In genomic region chr9:89742660-89743059, GRCh38 we compare ENCODE assay signal across 20 cellular contexts.
DNase-seq lines count a peak whose midpoint lies in the region; ATAC-seq and TF ChIP-seq lines count a peak whose summit lies in the region.
"Had no signal": no experiment of that assay in that cellular context is flagged by ENCODE, and none has a peak within 500 bp of the region (broad histone marks: within the 10 kb centered on the region; RNA-seq: fewer than 3 reads in every experiment).

No MANE protein-coding gene starts in this region.

- H2BK12ac ChIP-seq in mesenchymal stem cell (ENCODE audit: low read length in 2 of 2) = no peak overlapping the region

- no peaks in the 10 kb centered on the region for H3K27me3 ChIP-seq in CD4-positive, alpha-beta T cell (ENCODE audit: control insufficient read depth, insufficient read depth, low read length)
- no peaks in the 10 kb centered on the region; the same call in 1 of the 2 replicates for H3K27me3 ChIP-seq in GM06990 (replicated peaks; ENCODE audit: control insufficient read depth, insufficient read depth, low read length)
- H3K27me3 ChIP-seq in mesenchymal stem cell (ENCODE audit: control insufficient read depth in 1 of 2, insufficient read depth in 1 of 2, low read length in 2 of 2) = peaks cover 33 to 39% of the 10 kb centered on the region in 2 experiments
- H3K27me3 ChIP-seq: brain microvascular endothelial cell, gastroesophageal sphincter, pancreas, tibial nerve had no signal

- H3K4me1 Mint-ChIP-seq in CD4-positive, alpha-beta T cell (ENCODE audit: low read depth) = peaks cover 83% of the 10 kb centered on the region
- peaks cover 76% of the 10 kb centered on the region for H3K4me1 Mint-ChIP-seq in T-helper 1 cell treated with Interleukin-12 subunit alpha and Interleukin-12 subunit beta and Interleukin-4 antibody, amounts not matched to agents 30 μg/mL and 1 μg/mL, for 36 hours (ENCODE audit: low read depth)
- H3K4me1 Mint-ChIP-seq in stimulated activated naive B cell treated with anti-CD40 and anti-IgM and Interleukin-4, amounts not matched to agents 10 μg/mL and 1 μg/mL and 100 μg/mL, for 72 hours = peaks cover 48 to 79% of the 10 kb centered on the region in 2 donors

- H2AK5ac ChIP-seq in mesenchymal stem cell (ENCODE audit: low read length, severe bottlenecking) = no peak overlapping the region

- TF ChIP-seq CTCF in CD4-positive, alpha-beta T cell (IDR thresholded peaks at IDR 0.05) = no peak
- no peak for TF ChIP-seq CTCF in GM06990 (IDR thresholded peaks at IDR 0.05; ENCODE audit: insufficient read depth, low read length, poor library complexity, severe bottlenecking)

- POLR2A ChIA-PET in CD4-positive, alpha-beta T cell (lab: Charles Lee) = interaction anchor here (0.5 to 2.4 kb wide), 3 partner anchors 11 to 152 kb away, joined by 3 to 8 read pairs (median 8); no protein-coding TSS in a partner anchor

- ATAC-seq in CD4-positive, alpha-beta T cell (ENCODE audit: poor library complexity) = no peak
- no peak for ATAC-seq in stimulated activated naive B cell treated with anti-CD40 and anti-IgM and Interleukin-4, amounts not matched to agents 10 μg/mL and 1 μg/mL and 100 μg/mL, for 72 hours (replicated peaks)
- no peak for ATAC-seq in GM21529 (IDR thresholded peaks at IDR 0.05; ENCODE audit: unreplicated experiment)
- ATAC-seq: gastroesophageal sphincter, pancreas had no signal

- H4K91ac ChIP-seq in mesenchymal stem cell (ENCODE audit: low read length) = peak overlapping the region; percentile 35

- no peak overlapping the region for H3K4me2 ChIP-seq in mesenchymal stem cell (ENCODE audit: low read length, poor library complexity, severe bottlenecking)

- DNase-seq in CD4-positive, alpha-beta T cell = no peak
- DNase-seq in GM06990 (ENCODE audit: extremely low read depth, insufficient read length) (peak; percentile 20), mesenchymal stem cell (no peak)
- no peak for DNase-seq in stimulated activated CD4-positive, alpha-beta T cell treated with anti-CD3 and anti-CD28 coated beads, Interleukin-4, amount 100 ng/mL, for 4 hours
- DNase-seq in stimulated activated naive B cell treated with anti-CD40 and anti-IgM and Interleukin-4, amounts not matched to agents 10 μg/mL and 1 μg/mL and 100 μg/mL, for 72 hours = no peak
- DNase-seq: brain microvascular endothelial cell; DMS53; H7; KBM-7; NCI-H1105 treated with DMSO at 0.1 percent for 48 hours; NCI-H526 treated with DMSO at 0.1 percent for 48 hours; pancreas; stimulated activated CD4-positive, alpha-beta T cell treated with anti-CD3 and anti-CD28 coated beads, Interleukin-4, amount 100 ng/mL, for 24 hours had no signal

- H2BK120ac ChIP-seq in mesenchymal stem cell (ENCODE audit: low read depth, low read length) = peak overlapping the region; percentile 3

- H3K4me3 ChIP-seq in GM06990 (replicated peaks; ENCODE audit: low read depth, low read length) (no peak overlapping the region), mesenchymal stem cell (ENCODE audit: insufficient read depth in 1 of 2, low read depth in 1 of 2, low read length in 2 of 2) (no peak overlapping the region)
- H3K4me3 ChIP-seq: coronary artery, gastroesophageal sphincter, pancreas, tibial nerve had no signal

- no peak overlapping the region for H2AFZ ChIP-seq in mesenchymal stem cell (ENCODE audit: low read depth, low read length)

- H2BK5ac ChIP-seq in mesenchymal stem cell (ENCODE audit: low read depth, low read length, poor library complexity, severe bottlenecking) = no peak overlapping the region

- H3K23ac ChIP-seq in mesenchymal stem cell (ENCODE audit: low read length in 2 of 2) = peak overlapping the region in 1 of 2 experiments; percentile 38

- no peaks in the 10 kb centered on the region for H3K9me3 Mint-ChIP-seq in CD4-positive, alpha-beta T cell
- no peaks in the 10 kb centered on the region for H3K9me3 Mint-ChIP-seq in T-helper 1 cell treated with Interleukin-12 subunit alpha and Interleukin-12 subunit beta and Interleukin-4 antibody, amounts not matched to agents 30 μg/mL and 1 μg/mL, for 36 hours
- no peaks in the 10 kb centered on the region for H3K9me3 Mint-ChIP-seq in stimulated activated naive B cell treated with anti-CD40 and anti-IgM and Interleukin-4, amounts not matched to agents 10 μg/mL and 1 μg/mL and 100 μg/mL, for 72 hours

- CTCF ChIA-PET in CD4-positive, alpha-beta T cell (lab: Charles Lee) = interaction anchor here (1.2 to 1.4 kb wide), 2 partner anchors 140 to 144 kb away, joined by 4 to 5 read pairs; no protein-coding TSS in a partner anchor

- no peak overlapping the region for H3K18ac ChIP-seq in mesenchymal stem cell (ENCODE audit: low read depth in 1 of 2, low read length in 2 of 2)

- H3K9ac ChIP-seq in mesenchymal stem cell (ENCODE audit: low read length) = no peak overlapping the region

- no peak overlapping the region for H3K4ac ChIP-seq in mesenchymal stem cell (ENCODE audit: low read depth in 1 of 2, low read length in 2 of 2)

- intact Hi-C loops in CD4-positive, alpha-beta T cell (cut with DNase I, micrococcal nuclease) = loop anchor here (5.0 kb wide), 3 partner anchors 40 to 140 kb away; partner anchors contain the start of gene GADD45G (in 1 of the 2)

- no peaks in the 10 kb centered on the region for H3K27me3 Mint-ChIP-seq in CD4-positive, alpha-beta T cell
- H3K27me3 Mint-ChIP-seq in T-helper 1 cell treated with Interleukin-12 subunit alpha and Interleukin-12 subunit beta and Interleukin-4 antibody, amounts not matched to agents 30 μg/mL and 1 μg/mL, for 36 hours (ENCODE audit: low read depth) = no peaks in the 10 kb centered on the region
- no peaks in the 10 kb centered on the region for H3K27me3 Mint-ChIP-seq in stimulated activated naive B cell treated with anti-CD40 and anti-IgM and Interleukin-4, amounts not matched to agents 10 μg/mL and 1 μg/mL and 100 μg/mL, for 72 hours

- H3K9me3 ChIP-seq in CD4-positive, alpha-beta T cell (ENCODE audit: control insufficient read depth, low read length) = peaks cover 5% of the 10 kb centered on the region
- H3K9me3 ChIP-seq in mesenchymal stem cell (ENCODE audit: control insufficient read depth, low read length) = no peaks in the 10 kb centered on the region
- H3K9me3 ChIP-seq: pancreas had no signal

- H3K36me3 Mint-ChIP-seq in CD4-positive, alpha-beta T cell (ENCODE audit: low read depth) = no peaks in the 10 kb centered on the region
- H3K36me3 Mint-ChIP-seq in T-helper 1 cell treated with Interleukin-12 subunit alpha and Interleukin-12 subunit beta and Interleukin-4 antibody, amounts not matched to agents 30 μg/mL and 1 μg/mL, for 36 hours (ENCODE audit: low read depth) = peaks cover 27% of the 10 kb centered on the region
- H3K36me3 Mint-ChIP-seq in stimulated activated naive B cell treated with anti-CD40 and anti-IgM and Interleukin-4, amounts not matched to agents 10 μg/mL and 1 μg/mL and 100 μg/mL, for 72 hours = no peaks in the 10 kb centered on the region

- H3K4me3 Mint-ChIP-seq in CD4-positive, alpha-beta T cell = peak overlapping the region; percentile 72
- H3K4me3 Mint-ChIP-seq in T-helper 1 cell treated with Interleukin-12 subunit alpha and Interleukin-12 subunit beta and Interleukin-4 antibody, amounts not matched to agents 30 μg/mL and 1 μg/mL, for 36 hours = peak overlapping the region; percentile 53
- H3K4me3 Mint-ChIP-seq in stimulated activated naive B cell treated with anti-CD40 and anti-IgM and Interleukin-4, amounts not matched to agents 10 μg/mL and 1 μg/mL and 100 μg/mL, for 72 hours = no peak overlapping the region

- H3K27ac ChIP-seq in CD4-positive, alpha-beta T cell (ENCODE audit: low read depth, low read length) = no peak overlapping the region
- no peak overlapping the region for H3K27ac ChIP-seq in mesenchymal stem cell (ENCODE audit: low read length, poor library complexity, severe bottlenecking)
- H3K27ac ChIP-seq: brain microvascular endothelial cell, coronary artery, epithelial cell of prostate, gastroesophageal sphincter, HL-60, pancreas, tibial nerve had no signal

- no peaks in the 10 kb centered on the region for H3K4me1 ChIP-seq in mesenchymal stem cell (ENCODE audit: control insufficient read depth, insufficient read depth, low read depth, low read length)
- H3K4me1 ChIP-seq: gastroesophageal sphincter, tibial nerve had no signal

- WGBS in mesenchymal stem cell = 81% methylated on average over 4 of the region's 6 CpGs

- peak overlapping the region; percentile 74 for H3K27ac Mint-ChIP-seq in CD4-positive, alpha-beta T cell
- H3K27ac Mint-ChIP-seq in T-helper 1 cell treated with Interleukin-12 subunit alpha and Interleukin-12 subunit beta and Interleukin-4 antibody, amounts not matched to agents 30 μg/mL and 1 μg/mL, for 36 hours = peak overlapping the region; percentile 96
- H3K27ac Mint-ChIP-seq in stimulated activated naive B cell treated with anti-CD40 and anti-IgM and Interleukin-4, amounts not matched to agents 10 μg/mL and 1 μg/mL and 100 μg/mL, for 72 hours = no peak overlapping the region

- no peaks in the 10 kb centered on the region for H3K79me1 ChIP-seq in mesenchymal stem cell (replicated peaks; ENCODE audit: low read length, poor library complexity, severe bottlenecking)

- H3K36me3 ChIP-seq in GM06990 (ENCODE audit: control insufficient read depth, insufficient read depth, low read length) (no peaks in the 10 kb centered on the region), mesenchymal stem cell (ENCODE audit: control insufficient read depth in 1 of 2, insufficient read depth in 2 of 2, low read depth in 1 of 2, low read length in 2 of 2) (no peaks in the 10 kb centered on the region)
- H3K36me3 ChIP-seq: brain microvascular endothelial cell, gastroesophageal sphincter, pancreas, tibial nerve had no signal

- no peak overlapping the region for H2BK15ac ChIP-seq in mesenchymal stem cell (ENCODE audit: low read depth, poor library complexity, severe bottlenecking)

- peak overlapping the region in 1 of 2 experiments; percentile 88 for H3K14ac ChIP-seq in mesenchymal stem cell (ENCODE audit: low read length in 2 of 2)

- H4K8ac ChIP-seq in mesenchymal stem cell (ENCODE audit: low read length) = no peak overlapping the region

Comparison
In these comparisons a context has a peak if more than half of its experiments do, and no peak if none do; other contexts are left out.
1. H3K4me3 Mint-ChIP-seq: peak in CD4-positive, alpha-beta T cell (single experiment) and T-helper 1 cell treated with Interleukin-12 subunit alpha and Interleukin-12 subunit beta and Interleukin-4 antibody, amounts not matched to agents 30 μg/mL and 1 μg/mL, for 36 hours (single experiment); none in stimulated activated naive B cell treated with anti-CD40 and anti-IgM and Interleukin-4, amounts not matched to agents 10 μg/mL and 1 μg/mL and 100 μg/mL, for 72 hours (0 of 2).